ENCODE assay signal across 23 cellular contexts in the genomic region with DNA sequence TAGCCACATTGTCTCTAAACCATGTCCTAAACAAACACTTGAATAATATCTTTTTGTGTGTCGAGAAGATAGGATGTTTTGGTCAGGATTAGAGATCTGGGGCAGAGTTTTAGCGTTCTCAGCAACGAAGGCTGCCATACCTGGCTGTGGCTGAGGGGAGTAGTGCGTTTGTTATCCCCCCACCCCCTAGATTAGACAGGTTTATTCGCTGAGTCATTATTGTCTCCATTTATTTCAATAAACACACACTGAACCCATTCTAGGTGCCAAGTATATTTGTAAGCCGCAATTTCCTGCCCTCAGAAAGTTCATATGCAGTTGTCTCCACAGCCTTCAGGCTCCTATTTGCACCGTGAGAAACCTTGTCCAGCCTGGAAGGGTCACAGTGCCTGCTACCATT.
"Had no signal": no experiment of that assay in that cellular context is flagged by ENCODE, and none has a peak within 500 bp of the region (broad histone marks: within the 10 kb centered on the region; RNA-seq: fewer than 3 reads in every experiment).

No MANE protein-coding gene starts in this region.

- H3K79me2 ChIP-seq: hepatocyte had no signal

- H3K27me3 ChIP-seq: hepatocyte, pancreas, suprapubic skin, thyroid gland, uterus had no signal

- H3K4me2 ChIP-seq: hepatocyte had no signal

- H3K4me3 Mint-ChIP-seq: memory B cell; natural killer cell treated with Interleukin-12 subunit alpha and Interleukin-12 subunit beta and Interleukin-15 and Interleukin-18, amount 100 ng/mL, for 72 hours; stimulated activated effector memory CD8-positive, alpha-beta T cell treated with anti-CD3 and anti-CD28 coated beads, Interleukin-12 subunit alpha, Interleukin-12 subunit beta, amount 100 ng/mL, for 72 hours; type B pancreatic cell had no signal

- FAIRE-seq: kidney, pancreas had no signal

- H3K27ac ChIP-seq: hepatocyte, left ventricle myocardium inferior, lower lobe of right lung, pancreas, suprapubic skin, thyroid gland, uterus had no signal

- H3K9me3 Mint-ChIP-seq: memory B cell had no signal

- ATAC-seq: left cardiac atrium; lower lobe of right lung; natural killer cell treated with Interleukin-12 subunit alpha and Interleukin-12 subunit beta and Interleukin-15 and Interleukin-18, amount 100 ng/mL, for 72 hours; pancreas; right cardiac atrium; stimulated activated effector memory CD8-positive, alpha-beta T cell treated with anti-CD3 and anti-CD28 coated beads, Interleukin-12 subunit alpha, Interleukin-12 subunit beta, amount 100 ng/mL, for 72 hours; stimulated activated naive CD8-positive, alpha-beta T cell treated with anti-CD3 and anti-CD28 coated beads, Interleukin-15, Interleukin-2, amounts not matched to agents 100 U/mL and 50 U/mL, for 24 hours had no signal

- H3K4me1 Mint-ChIP-seq: memory B cell; stimulated activated effector memory CD8-positive, alpha-beta T cell treated with anti-CD3 and anti-CD28 coated beads, Interleukin-12 subunit alpha, Interleukin-12 subunit beta, amount 100 ng/mL, for 72 hours had no signal

- H2AFZ ChIP-seq: hepatocyte had no signal

- H3K9me3 ChIP-seq: left ventricle myocardium inferior, lower lobe of right lung, pancreas, suprapubic skin, thyroid gland, uterus had no signal

- H3K27ac Mint-ChIP-seq: memory B cell; natural killer cell treated with Interleukin-12 subunit alpha and Interleukin-12 subunit beta and Interleukin-15 and Interleukin-18, amount 100 ng/mL, for 72 hours; progenitor cell of endocrine pancreas; stimulated activated effector memory CD8-positive, alpha-beta T cell treated with anti-CD3 and anti-CD28 coated beads, Interleukin-12 subunit alpha, Interleukin-12 subunit beta, amount 100 ng/mL, for 72 hours; type B pancreatic cell had no signal

- H3K27me3 Mint-ChIP-seq: memory B cell; natural killer cell treated with Interleukin-12 subunit alpha and Interleukin-12 subunit beta and Interleukin-15 and Interleukin-18, amount 100 ng/mL, for 72 hours; progenitor cell of endocrine pancreas; type B pancreatic cell had no signal

- DNase-seq: effector CD4-positive, alpha-beta T cell; foreskin melanocyte; head of caudate nucleus; kidney; left cardiac atrium; left ventricle myocardium inferior; lower lobe of right lung; midbrain; occipital lobe; pancreas; right cardiac atrium; stimulated activated CD4-positive, alpha-beta T cell treated with anti-CD3 and anti-CD28 coated beads, Interleukin-4, amount 100 ng/mL, for 1 hour; stimulated activated CD8-positive, alpha-beta memory T cell treated with anti-CD3 and anti-CD28 coated beads, Interleukin-4, amount 100 ng/mL, for 48 hours; stimulated activated naive CD8-positive, alpha-beta T cell treated with anti-CD3 and anti-CD28 coated beads, Interleukin-15, Interleukin-2, amounts not matched to agents 100 U/mL and 50 U/mL, for 24 hours; thyroid gland; uterus had no signal

- H3K36me3 ChIP-seq: left ventricle myocardium inferior, lower lobe of right lung, pancreas, suprapubic skin, thyroid gland, uterus had no signal

- H3K4me1 ChIP-seq: left ventricle myocardium inferior, lower lobe of right lung, pancreas, suprapubic skin, thyroid gland, uterus had no signal

- H3K4me3 ChIP-seq: hepatocyte, left ventricle myocardium inferior, lower lobe of right lung, pancreas, suprapubic skin, thyroid gland, uterus had no signal

- H3K36me3 Mint-ChIP-seq: memory B cell; natural killer cell treated with Interleukin-12 subunit alpha and Interleukin-12 subunit beta and Interleukin-15 and Interleukin-18, amount 100 ng/mL, for 72 hours; stimulated activated effector memory CD8-positive, alpha-beta T cell treated with anti-CD3 and anti-CD28 coated beads, Interleukin-12 subunit alpha, Interleukin-12 subunit beta, amount 100 ng/mL, for 72 hours; type B pancreatic cell had no signal
